8 cellular contexts compared by ENCODE assay signal in the genomic region with DNA sequence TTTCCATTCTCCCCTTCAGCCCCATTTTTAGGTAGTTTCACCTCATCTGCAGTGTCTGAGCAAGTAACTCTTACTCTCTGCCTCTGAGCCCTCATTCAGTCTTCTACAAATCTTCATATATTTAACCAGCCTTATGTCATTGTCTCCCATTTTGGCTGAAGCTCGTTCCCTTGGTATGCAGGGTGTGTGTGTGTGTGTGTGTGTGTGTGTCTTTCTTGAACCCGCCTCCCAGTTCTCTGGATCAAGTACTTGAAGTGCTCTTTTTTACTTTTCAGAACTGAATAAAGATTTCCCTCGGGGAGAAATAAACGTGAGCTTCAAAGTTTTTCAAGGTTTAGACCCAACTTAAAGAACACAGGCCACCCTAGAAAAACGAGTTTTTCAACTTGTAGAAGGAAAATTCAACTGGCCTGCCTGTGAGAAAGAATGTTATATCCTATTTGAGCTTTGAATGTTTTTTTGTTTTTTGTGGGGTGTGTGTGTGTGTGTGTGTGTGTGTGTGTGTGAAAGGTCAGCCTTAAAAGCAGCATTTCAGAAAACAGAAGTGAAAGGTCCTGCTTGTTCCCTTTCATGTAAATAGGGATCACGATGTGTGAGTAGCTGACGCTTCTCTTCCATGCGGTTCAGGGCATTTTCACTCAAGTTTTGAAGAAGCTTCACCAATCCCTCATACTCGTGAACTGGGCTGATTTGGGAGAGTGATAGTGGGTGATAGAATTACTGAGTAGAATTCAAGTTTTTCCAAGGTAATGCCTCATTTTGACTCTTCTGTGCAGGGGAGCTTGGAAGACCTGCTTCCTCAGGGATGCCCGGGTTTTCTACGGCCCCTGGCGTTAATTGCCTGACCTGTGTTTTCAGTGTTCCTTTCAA. TPM values are rescaled to one million over a fixed set of nuclear protein-coding genes. Genes with fewer than 3 reads are reported as not detected.
DNase-seq lines count a peak whose midpoint lies in the region; ATAC-seq and TF ChIP-seq lines count a peak whose summit lies in the region.

No MANE protein-coding gene starts in this region.

- no peak overlapping the region for H2AFZ ChIP-seq in H9 (ENCODE audit: low read length)
- H2AFZ ChIP-seq in PC-3 (ENCODE audit: low read length), result no peak overlapping the region

- TF ChIP-seq CTCF in GM10266 (IDR thresholded peaks at IDR 0.05; ENCODE audit: control insufficient read depth, insufficient read depth, low read depth, missing control alignments), result no peak
- TF ChIP-seq CTCF in H9 (conservative IDR thresholded peaks at IDR 0.05), result no peak
- TF ChIP-seq CTCF in PC-3 (conservative IDR thresholded peaks at IDR 0.05; ENCODE audit: low read depth, low read length), result no peak
- TF ChIP-seq CTCF in right atrium auricular region (IDR thresholded peaks at IDR 0.05), result no peak

- no TSS peak for BruUV-seq in PC-3 (replicated peaks; lab: Mats Ljungman, UMichigan)

- peak overlapping the region in 2 of 3 experiments; percentile 67 to 88; a peak in 5 of 7 replicates for H3K27ac Mint-ChIP-seq in H9

- no peak overlapping the region for H4K91ac ChIP-seq in H9 (ENCODE audit: insufficient read length, low read depth, low read length)

- H4K5ac ChIP-seq in H9 (ENCODE audit: insufficient read length, low read depth, low read length), result no peak overlapping the region

- H3K4me2 ChIP-seq in H9 (ENCODE audit: insufficient read depth, insufficient read length, low read length), result no peak overlapping the region
- H3K4me2 ChIP-seq in PC-3 (ENCODE audit: low read length), result peak overlapping the region; percentile 6; the same call in 1 of the 2 replicates

- WGBS in H9 (ENCODE audit: extremely low coverage, insufficient read length, low lambda C conversion rate), result no CpG with 5 or more reads among the region's 12 CpGs

- H3T11ph ChIP-seq in H9 (ENCODE audit: low read length), result no peak overlapping the region

- no peak overlapping the region for H2BK15ac ChIP-seq in H9 (ENCODE audit: low read depth, low read length)

- no peak overlapping the region for H3K4me3 Mint-ChIP-seq in H9

- no peaks in the 10 kb centered on the region; the same call in 1 of the 2 replicates for H3K27me3 Mint-ChIP-seq in H9 (ENCODE audit: low read depth)

- H3K9me3 ChIP-seq in H9 (ENCODE audit: control insufficient read depth, low read depth, low read length) (no peaks in the 10 kb centered on the region), PC-3 (ENCODE audit: low read length) (no peaks in the 10 kb centered on the region), right atrium auricular region (no peaks in the 10 kb centered on the region)

- H3K4me1 Mint-ChIP-seq in H9, result peaks cover 15 to 16% of the 10 kb centered on the region in 2 experiments

- no peak overlapping the region for H2BK120ac ChIP-seq in H9 (ENCODE audit: low read depth, low read length, poor library complexity, severe bottlenecking)

- no peaks in the 10 kb centered on the region for H3K79me1 ChIP-seq in H9 (ENCODE audit: insufficient read depth, low read depth, low read length, poor library complexity, severe bottlenecking)

- H3K27ac ChIP-seq in H9 (ENCODE audit: insufficient read length, low read depth, low read length), result no peak overlapping the region
- no peak overlapping the region for H3K27ac ChIP-seq in PC-3 (ENCODE audit: low read length)
- H3K27ac ChIP-seq in right atrium auricular region, result peak overlapping the region; percentile 87 to 90
- H3K27ac ChIP-seq in substantia nigra (ENCODE audit: low read depth, low read length, poor library complexity, severe bottlenecking), result peak overlapping the region; percentile 70

- H3K9ac ChIP-seq in H9 (ENCODE audit: extremely low read depth, insufficient read length, low read length) (no peak overlapping the region), PC-3 (ENCODE audit: low read length) (no peak overlapping the region)

- H3K4me1 ChIP-seq in H9 (ENCODE audit: insufficient read depth, low read length) (no peaks in the 10 kb centered on the region), PC-3 (ENCODE audit: insufficient read depth, low read length) (peaks cover 13% of the 10 kb centered on the region), right atrium auricular region (peaks cover 0 to 46% of the 10 kb centered on the region in 2 donors)

- H3K36me3 Mint-ChIP-seq in H9 (ENCODE audit: insufficient read depth in 1 of 3, low read depth in 3 of 3), result peaks cover 10 to 29% (median 25%) of the 10 kb centered on the region in 3 experiments; a peak in 6 of 7 replicates

- H3K27me3 ChIP-seq in H9 (ENCODE audit: insufficient read depth, low read length) (no peaks in the 10 kb centered on the region), PC-3 (ENCODE audit: low read length) (no peaks in the 10 kb centered on the region), right atrium auricular region (no peaks in the 10 kb centered on the region)

- H3K9me3 Mint-ChIP-seq in H9, result no peaks in the 10 kb centered on the region

- H3K23ac ChIP-seq in H9 (ENCODE audit: insufficient read length, low read depth, low read length), result no peak overlapping the region

- H3K18ac ChIP-seq in H9 (ENCODE audit: insufficient read length, low read depth, low read length), result no peak overlapping the region

- H3K14ac ChIP-seq in H9 (ENCODE audit: insufficient read depth, low read length), result no peak overlapping the region

- H3K56ac ChIP-seq in H9 (ENCODE audit: insufficient read length, low read depth, low read length), result no peak overlapping the region

- no peak overlapping the region for H3K4me3 ChIP-seq in PC-3 (ENCODE audit: low read length)
- no peak overlapping the region for H3K4me3 ChIP-seq in right atrium auricular region

- no peaks in the 10 kb centered on the region for H3K9me2 ChIP-seq in PC-3 (replicated peaks; ENCODE audit: low read length)

- no peaks in the 10 kb centered on the region for H3K79me2 ChIP-seq in H9 (ENCODE audit: insufficient read depth, low read length)
- no peaks in the 10 kb centered on the region for H3K79me2 ChIP-seq in PC-3 (ENCODE audit: low read length)

- no peaks in the 10 kb centered on the region for H3K23me2 ChIP-seq in H9 (ENCODE audit: insufficient read length, low read depth, low read length, poor library complexity, severe bottlenecking)

- H4K8ac ChIP-seq in H9 (replicated peaks; ENCODE audit: insufficient read length, low read depth, low read length), result no peak overlapping the region

- DNase-seq in GM10266 (ENCODE audit: extremely low spot score) (peak; percentile 58), H9 (no peak), PC-3 (peak; percentile 37), right atrium auricular region (ENCODE audit: low spot score) (no peak), substantia nigra (lab: John Stamatoyannopoulos, UW) (peak in 4 of 49 donors; percentile 14 to 36 (median 19)), HK-2 (ENCODE audit: unreplicated experiment) (no peak), GDM1 (lab: John Stamatoyannopoulos, UW) (no peak)
- DNase-seq in activated effector memory CD4-positive, alpha-beta T cell treated with Interleukin-2 at 50 U/mL for 16 hours, result no peak

- H4K20me1 ChIP-seq in H9 (ENCODE audit: control insufficient read depth, insufficient read depth, insufficient read length) (no peaks in the 10 kb centered on the region), PC-3 (ENCODE audit: low read length) (no peaks in the 10 kb centered on the region)

- no peak overlapping the region for H2BK20ac ChIP-seq in H9 (ENCODE audit: low read depth, low read length, poor library complexity, severe bottlenecking)

- no peak overlapping the region for H2BK5ac ChIP-seq in H9 (ENCODE audit: insufficient read length, low read length)

- no peak overlapping the region for H3K4ac ChIP-seq in H9 (ENCODE audit: low read depth, low read length)

- no peaks in the 10 kb centered on the region for H3F3A ChIP-seq in PC-3 (ENCODE audit: low read length, unreplicated experiment)

- ATAC-seq in PC-3, result peak; percentile 9; the same call in 1 of the 2 replicates

- CTCF ChIA-PET in PC-3 (lab: Charles Lee), result interaction anchor here (0.6 kb wide), 1 partner anchor 496 kb away, joined by 4 read pairs; no protein-coding TSS in a partner anchor

- H2BK12ac ChIP-seq in H9 (ENCODE audit: insufficient read length, low read depth, low read length), result no peak overlapping the region

- no peak overlapping the region for H2AK5ac ChIP-seq in H9 (ENCODE audit: insufficient read length, low read length)

- H3K36me3 ChIP-seq in PC-3 (ENCODE audit: low read depth, low read length), result peaks cover 25% of the 10 kb centered on the region; the same call in 1 of the 2 replicates
- peaks cover 33% of the 10 kb centered on the region for H3K36me3 ChIP-seq in right atrium auricular region

- POLR2A ChIA-PET in PC-3 (lab: Charles Lee; ENCODE audit: unreplicated experiment), result interaction anchor here (0.5 to 0.7 kb wide), 3 partner anchors 19 to 127 kb away, joined by 3 to 10 read pairs (median 4); no protein-coding TSS in a partner anchor

- intact Hi-C loops in PC-3 (cut with micrococcal nuclease), result no loop called here

RNA-seq across cellular contexts. Expression of a gene that starts 50.6 kb away (rescaled TPM):
- total RNA-seq in H9 (2021), result 0.64 and 1.5 TPM in 2 replicates
- total RNA-seq in PC-3 (2014; rRNA removed), result 5.3 and 15.7 TPM in 2 replicates
- total RNA-seq in right atrium auricular region, result 1 to 10 TPM; 1.1 to 1.2 TPM

Comparison
In these comparisons a context has a peak if more than half of its experiments do, and no peak if none do; other contexts are left out.
1. DNase-seq: peak in GM10266 (single experiment) and PC-3 (single experiment); none in H9 (single experiment), right atrium auricular region (single experiment), activated effector memory CD4-positive, alpha-beta T cell treated with Interleukin-2 at 50 U/mL for 16 hours (single experiment), HK-2 (single experiment) and GDM1 (single experiment).
2. H3K27ac ChIP-seq: peak in right atrium auricular region (2 of 2) and substantia nigra (single experiment); none in H9 (single experiment) and PC-3 (single experiment).